ENCODE assay signal across 14 cellular contexts in genomic region chr15:99141943-99142342, GRCh38.
"Had no signal": no experiment of that assay in that cellular context is flagged by ENCODE, and none has a peak within 500 bp of the region (broad histone marks: within the 10 kb centered on the region; RNA-seq: fewer than 3 reads in every experiment).

No MANE protein-coding gene starts in this region.

- H3K4me3 Mint-ChIP-seq: activated T-cell treated with anti-CD3 and anti-CD28 coated beads, Interleukin-2, amount 50 U/mL, for 4 hours; central memory CD8-positive, alpha-beta T cell; effector memory CD8-positive, alpha-beta T cell; nephron progenitor cell; stimulated activated naive B cell treated with anti-CD40 and anti-IgM and Interleukin-4, amounts not matched to agents 10 μg/mL and 1 μg/mL and 100 μg/mL, for 72 hours had no signal

- H3K36me3 Mint-ChIP-seq: activated naive CD4-positive, alpha-beta T cell treated with anti-CD3 and anti-CD28 coated beads, Interleukin-2, amount 50 U/mL, for 72 hours; stimulated activated naive B cell treated with anti-CD40 and anti-IgM and Interleukin-4, amounts not matched to agents 10 μg/mL and 1 μg/mL and 100 μg/mL, for 72 hours had no signal

- H3K9me3 ChIP-seq: body of pancreas, ovary, upper lobe of right lung had no signal

- H3K36me3 ChIP-seq: ovary had no signal

- H3K4me1 Mint-ChIP-seq: central memory CD8-positive, alpha-beta T cell; stimulated activated naive B cell treated with anti-CD40 and anti-IgM and Interleukin-4, amounts not matched to agents 10 μg/mL and 1 μg/mL and 100 μg/mL, for 72 hours had no signal

- H3K27ac Mint-ChIP-seq: activated naive CD4-positive, alpha-beta T cell treated with anti-CD3 and anti-CD28 coated beads, Interleukin-2, amount 50 U/mL, for 72 hours; effector memory CD8-positive, alpha-beta T cell; stimulated activated naive B cell treated with anti-CD40 and anti-IgM and Interleukin-4, amounts not matched to agents 10 μg/mL and 1 μg/mL and 100 μg/mL, for 72 hours had no signal

- H3K4me3 ChIP-seq: body of pancreas, ovary, upper lobe of right lung had no signal

- DNase-seq: activated CD4-positive, alpha-beta T cell treated with anti-CD3 and anti-CD28 coated beads, Interleukin-2, amount 50 U/mL, for 48 hours; activated CD4-positive, CD25-positive, alpha-beta regulatory T cell treated with anti-CD3 and anti-CD28 coated beads, Interleukin-2, amount 50 U/mL, for 72 hours; activated effector memory CD4-positive, alpha-beta T cell treated with anti-CD3 and anti-CD28 coated beads, Interleukin-2, amount 50 U/mL, for 16 hours; activated T-cell treated with anti-CD3 and anti-CD28 coated beads, Interleukin-2, amount 50 U/mL, for 4 hours; amniotic stem cell; body of pancreas; effector memory CD8-positive, alpha-beta T cell; nephron progenitor cell; ovary; right cardiac atrium; stimulated activated naive B cell treated with anti-CD40 and anti-IgM and Interleukin-4, amounts not matched to agents 10 μg/mL and 1 μg/mL and 100 μg/mL, for 72 hours; upper lobe of right lung had no signal

- H3K9me3 Mint-ChIP-seq: activated naive CD4-positive, alpha-beta T cell treated with anti-CD3 and anti-CD28 coated beads, Interleukin-2, amount 50 U/mL, for 72 hours; activated T-cell treated with anti-CD3 and anti-CD28 coated beads, Interleukin-2, amount 50 U/mL, for 4 hours; central memory CD8-positive, alpha-beta T cell; effector memory CD8-positive, alpha-beta T cell; nephron progenitor cell; stimulated activated naive B cell treated with anti-CD40 and anti-IgM and Interleukin-4, amounts not matched to agents 10 μg/mL and 1 μg/mL and 100 μg/mL, for 72 hours had no signal

- H3K4me1 ChIP-seq: upper lobe of right lung had no signal

- H3K27ac ChIP-seq: body of pancreas, ovary, upper lobe of right lung had no signal

- H3K27me3 Mint-ChIP-seq: stimulated activated naive B cell treated with anti-CD40 and anti-IgM and Interleukin-4, amounts not matched to agents 10 μg/mL and 1 μg/mL and 100 μg/mL, for 72 hours had no signal

- H3K27me3 ChIP-seq: body of pancreas, ovary, upper lobe of right lung had no signal
